ENCODE assay signal across 1 cellular context in genomic region chr21:36388835-36389234, GRCh38.
TF ChIP-seq lines count a peak whose summit lies in the region.

No MANE protein-coding gene starts in this region.

TF ChIP-seq in IMR-90, 13 proteins besides CTCF, POLR2A, EP300 and RAD21 (continued from another document):
- TF ChIP-seq BHLHE40 (IDR thresholded peaks at IDR 0.05; ENCODE audit: low read depth, low read length), result no peak
